Comparison of ENCODE assay signal across 7 cellular contexts in the genomic region with DNA sequence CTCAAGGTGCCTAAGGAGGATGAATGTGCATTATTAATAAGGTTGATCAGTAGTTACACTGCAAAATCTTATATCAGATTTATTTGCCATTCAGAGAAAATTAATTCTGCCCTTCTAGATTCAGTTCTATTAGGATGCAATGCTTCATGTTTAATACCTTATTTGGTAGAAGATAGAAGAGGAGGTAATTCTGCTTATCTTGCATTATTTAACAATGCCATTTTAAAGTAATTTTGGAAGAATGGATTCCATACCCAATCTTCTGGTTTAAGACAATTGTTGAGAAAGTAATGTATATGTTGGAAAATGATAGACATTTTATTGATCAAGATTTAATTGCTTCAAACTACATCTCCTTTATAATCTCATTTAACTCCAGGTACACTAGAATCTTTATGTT.
"Had no signal": no experiment of that assay in that cellular context is flagged by ENCODE, and none has a peak within 500 bp of the region (broad histone marks: within the 10 kb centered on the region; RNA-seq: fewer than 3 reads in every experiment).

No MANE protein-coding gene starts in this region.

- H2AFZ ChIP-seq: GM23338 had no signal

- ATAC-seq: GM23338, HCT116 had no signal

- H3K9me3 ChIP-seq: HAP-1 had no signal

- H3K27ac ChIP-seq: HL-60 had no signal

- H3K36me3 ChIP-seq: HAP-1 had no signal

- DNase-seq: H7, HFFc6, KG1 had no signal

- H3K4me2 ChIP-seq: GM23338 had no signal

- H3K4me3 ChIP-seq: GM23338, HAP-1 had no signal
